ENCODE assay signal across 10 cellular contexts in genomic region chr16:89323120-89323960, GRCh38.
DNase-seq lines count a peak whose midpoint lies in the region; ATAC-seq and TF ChIP-seq lines count a peak whose summit lies in the region.
"Had no signal": no experiment of that assay in that cellular context is flagged by ENCODE, and none has a peak within 500 bp of the region (broad histone marks: within the 10 kb centered on the region; RNA-seq: fewer than 3 reads in every experiment).

No MANE protein-coding gene starts in this region.

- H3K36me3 ChIP-seq in SK-N-SH (replicated peaks in 1 of 2; ENCODE audit: control insufficient read depth in 1 of 2, insufficient read depth in 2 of 2, low read length in 1 of 2) = no peaks in the 10 kb centered on the region
- H3K36me3 ChIP-seq in gastroesophageal sphincter = no peaks in the 10 kb centered on the region
- no peaks in the 10 kb centered on the region for H3K36me3 ChIP-seq in psoas muscle (ENCODE audit: insufficient read depth in 1 of 2, low read depth in 1 of 2)
- H3K36me3 ChIP-seq: transverse colon had no signal

- H4K20me1 ChIP-seq in SK-N-SH (ENCODE audit: insufficient read depth) = peaks cover 27% of the 10 kb centered on the region; the same call in 1 of the 2 replicates

- H3F3A ChIP-seq in SK-N-SH (replicated peaks; ENCODE audit: insufficient read depth) = peaks cover 56% of the 10 kb centered on the region

- H3K4me1 ChIP-seq in SK-N-SH (ENCODE audit: control insufficient read depth in 1 of 2, insufficient read depth in 2 of 2, low read depth in 1 of 2, low read length in 1 of 2) (peaks cover 57 to 69% of the 10 kb centered on the region in 2 experiments; a peak in 3 of 4 replicates), gastroesophageal sphincter (peaks cover 5 to 97% (median 77%) of the 10 kb centered on the region in 3 donors), psoas muscle (peaks cover 88% of the 10 kb centered on the region)

- H3K79me2 ChIP-seq in SK-N-SH (ENCODE audit: insufficient read depth) = peaks cover 97% of the 10 kb centered on the region

- no peak for TF ChIP-seq POLR2A in gastroesophageal sphincter (IDR thresholded peaks at IDR 0.05)

- H3K27me3 Mint-ChIP-seq in WTC11 (ENCODE audit: low read depth) = no peaks in the 10 kb centered on the region

- WGBS in SK-N-SH (ENCODE audit: low lambda C conversion rate) = 95% methylated on average over 22 of the region's 26 CpGs
- 76 to 100% methylated on average over 1 to 14 of the region's 26 CpGs for WGBS in gastroesophageal sphincter (ENCODE audit: low coverage in 1 of 2), 2 donors
- 57 to 67% (median 59%) methylated on average over 21 to 26 of the region's 26 CpGs for WGBS in psoas muscle, 3 donors

- H2AFZ ChIP-seq in SK-N-SH (ENCODE audit: low read depth) = no peak overlapping the region

- peak overlapping the region; percentile 97 for H3K27ac Mint-ChIP-seq in WTC11

- no peaks in the 10 kb centered on the region for H3K27me3 ChIP-seq in SK-N-SH (ENCODE audit: insufficient read depth)
- no peaks in the 10 kb centered on the region for H3K27me3 ChIP-seq in gastroesophageal sphincter
- H3K27me3 ChIP-seq in psoas muscle (ENCODE audit: insufficient read depth in 3 of 3, low read length in 2 of 3) = no peaks in the 10 kb centered on the region
- H3K27me3 ChIP-seq: transverse colon had no signal

- no peaks in the 10 kb centered on the region for H3K9me3 Mint-ChIP-seq in WTC11

- intact Hi-C loops in psoas muscle (cut with DNase I) = no loop called here

- 0 out of 2 replicates have a peak overlapping the region, but pooled peaks have one; percentile 12 for H3K4me3 Mint-ChIP-seq in WTC11

- H3K27ac ChIP-seq in SK-N-SH (ENCODE audit: low read depth in 2 of 2, low read length in 1 of 2) (peak overlapping the region in 1 of 2 experiments; percentile 86; a peak in 2 of 4 replicates), gastroesophageal sphincter (peak overlapping the region in 3 of 4 donors; percentile 77 to 87 (median 79)), psoas muscle (peak overlapping the region; percentile 92)

- no peak for TF ChIP-seq EP300 in SK-N-SH (IDR thresholded peaks at IDR 0.05; ENCODE audit: borderline replicate concordance in 1 of 2, low read depth in 1 of 2, low read length in 1 of 2)
- TF ChIP-seq EP300 in gastroesophageal sphincter (IDR thresholded peaks at IDR 0.05) = no peak

- DNase-seq in SK-N-SH (no peak), WTC11 (ENCODE audit: low spot score) (no peak), psoas muscle (peak in 1 of 2 donors; percentile 36)
- no peak for DNase-seq in stimulated activated CD4-positive, alpha-beta T cell treated with anti-CD3 and anti-CD28 coated beads, Interleukin-2, amount 100 ng/mL, for 24 hours
- DNase-seq: KG1, transverse colon had no signal

- CTCF ChIA-PET in SK-N-SH (lab: Yijun Ruan, JAX) (interaction anchor here (0.9 to 2.1 kb wide), 2 partner anchors 14 to 20 kb away, joined by 3 to 7 read pairs; no protein-coding TSS in a partner anchor), WTC11 (lab: Charles Lee) (interaction anchor here (0.8 to 2.6 kb wide), 7 partner anchors 12 to 203 kb away, joined by 3 to 19 read pairs (median 8); no protein-coding TSS in a partner anchor)

- POLR2A ChIA-PET in SK-N-SH (lab: Yijun Ruan, JAX) = no interaction called here
- POLR2A ChIA-PET in WTC11 (lab: Charles Lee) = interaction anchor here (1.3 kb wide), 1 partner anchor 51 kb away, joined by 3 read pairs; no protein-coding TSS in a partner anchor

- H3K9me3 ChIP-seq in SK-N-SH = no peaks in the 10 kb centered on the region
- no peaks in the 10 kb centered on the region for H3K9me3 ChIP-seq in gastroesophageal sphincter
- H3K9me3 ChIP-seq in psoas muscle = no peaks in the 10 kb centered on the region
- H3K9me3 ChIP-seq: transverse colon had no signal

- H3K36me3 Mint-ChIP-seq in WTC11 = no peaks in the 10 kb centered on the region

- H3K9ac ChIP-seq in SK-N-SH = no peak overlapping the region

- no peak overlapping the region for H3K4me3 ChIP-seq in SK-N-SH (ENCODE audit: low read depth in 2 of 2, low read length in 1 of 2)
- H3K4me3 ChIP-seq in gastroesophageal sphincter = no peak overlapping the region
- peak overlapping the region; percentile 54 for H3K4me3 ChIP-seq in psoas muscle
- H3K4me3 ChIP-seq: transverse colon had no signal

- TF ChIP-seq CTCF in SK-N-SH (IDR thresholded peaks at IDR 0.05) (no peak), WTC11 (IDR thresholded peaks at IDR 0.05) (no peak), gastroesophageal sphincter (IDR thresholded peaks at IDR 0.05) (no peak), psoas muscle (IDR thresholded peaks at IDR 0.05) (no peak)

- TF ChIP-seq RAD21 in SK-N-SH (IDR thresholded peaks at IDR 0.05; ENCODE audit: low read length) = no peak

- no peaks in the 10 kb centered on the region for H3K9me2 ChIP-seq in SK-N-SH

- no peak for ATAC-seq in SK-N-SH treated with all-trans-retinoic acid at 6 μM for 48 hours
- ATAC-seq in WTC11 = no peak
- ATAC-seq in gastroesophageal sphincter = no peak
- no peak for ATAC-seq in psoas muscle
- ATAC-seq in HG02759 (IDR thresholded peaks at IDR 0.05; ENCODE audit: unreplicated experiment) = no peak
- no peak for ATAC-seq in GM18909 (IDR thresholded peaks at IDR 0.05; ENCODE audit: poor library complexity, unreplicated experiment)

- peak overlapping the region; percentile 58 for H3K4me2 ChIP-seq in SK-N-SH

- H3K4me1 Mint-ChIP-seq in WTC11 = peaks cover 91% of the 10 kb centered on the region

TF ChIP-seq in SK-N-SH, 30 proteins besides CTCF, POLR2A, EP300 and RAD21:
- TF ChIP-seq NFIC (IDR thresholded peaks at IDR 0.05; ENCODE audit: borderline replicate concordance) (no peak), RXRA (IDR thresholded peaks at IDR 0.05; ENCODE audit: borderline replicate concordance, low read depth) (no peak)

TF ChIP-seq in SK-N-SH treated with all-trans-retinoic acid at 6 μM for 48 hours, 23 proteins besides CTCF, POLR2A, EP300 and RAD21 (continues in another document):
- TF ChIP-seq ZNF565 (CRISPR knock-in tag; conservative IDR thresholded peaks at IDR 0.05; ENCODE audit: low read depth) = no peak
- TF ChIP-seq ZC3H10 (CRISPR knock-in tag; IDR thresholded peaks at IDR 0.05) = no peak
- TF ChIP-seq RARB (CRISPR knock-in tag; IDR thresholded peaks at IDR 0.05) = no peak
- no peak for TF ChIP-seq ZNF8 (CRISPR knock-in tag; IDR thresholded peaks at IDR 0.05)
- TF ChIP-seq CREB5 (CRISPR knock-in tag; IDR thresholded peaks at IDR 0.05; ENCODE audit: low read depth) = no peak

TF ChIP-seq in WTC11, 78 proteins besides CTCF, POLR2A, EP300 and RAD21:
- TF ChIP-seq CREB1 (CRISPR knock-in tag; IDR thresholded peaks at IDR 0.05) = no peak
- TF ChIP-seq JAZF1 (CRISPR knock-in tag; IDR thresholded peaks at IDR 0.05) = no peak
